Comparison of ENCODE assay signal across 13 cellular contexts in the genomic region with DNA sequence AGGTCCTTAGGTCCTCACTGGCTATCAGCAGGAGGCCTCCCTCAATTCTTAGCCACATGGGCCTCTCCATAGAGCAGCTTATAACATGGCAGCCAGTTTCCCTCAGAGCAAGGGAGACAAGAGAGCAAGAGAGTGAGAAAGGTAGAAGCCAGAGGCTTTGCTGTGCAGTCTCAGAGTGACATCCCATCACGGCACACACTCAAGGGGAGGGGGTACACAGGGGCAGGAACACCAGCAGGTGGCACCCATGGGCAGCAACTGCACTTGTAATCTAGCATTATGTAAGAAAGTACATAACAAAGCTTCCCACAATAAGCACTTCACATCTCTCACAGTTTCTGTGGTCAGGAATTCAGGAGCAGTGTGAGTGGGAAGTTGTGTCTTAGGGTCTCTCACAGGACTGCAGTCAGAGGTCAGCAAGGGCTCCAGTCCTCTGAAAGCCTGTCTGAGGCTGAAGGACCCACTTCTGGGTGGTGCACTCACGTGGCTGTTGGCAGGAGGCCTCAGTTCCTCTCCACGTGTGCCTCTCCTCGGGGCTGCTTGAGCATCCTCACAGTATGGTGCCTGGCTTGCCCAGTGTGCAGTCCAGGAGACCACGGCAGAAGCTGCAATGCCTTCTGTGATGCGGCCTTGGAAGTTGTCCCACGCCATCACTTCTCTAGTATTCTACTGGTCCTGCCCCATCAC.
DNase-seq lines count a peak whose midpoint lies in the region; TF ChIP-seq lines count a peak whose summit lies in the region.
"Had no signal": no experiment of that assay in that cellular context is flagged by ENCODE, and none has a peak within 500 bp of the region (broad histone marks: within the 10 kb centered on the region; RNA-seq: fewer than 3 reads in every experiment).

No MANE protein-coding gene starts in this region.

- H3K27me3 Mint-ChIP-seq in CD14-positive monocyte (ENCODE audit: low read depth in 3 of 3), result peaks cover 3 to 6% (median 6%) of the 10 kb centered on the region in 3 donors
- H3K27me3 Mint-ChIP-seq: T-cell had no signal

- no peak overlapping the region for H3K4me3 ChIP-seq in SK-N-SH (ENCODE audit: low read depth in 2 of 2, low read length in 1 of 2)
- H3K4me3 ChIP-seq in transverse colon, result no peak overlapping the region
- H3K4me3 ChIP-seq: heart left ventricle had no signal

- CTCF ChIA-PET in SK-N-SH (lab: Yijun Ruan, JAX), result interaction anchor here (0.6 to 7.0 kb wide), 16 partner anchors 9 to 264 kb away, joined by 3 to 52 read pairs (median 4); no protein-coding TSS in a partner anchor

- H3K4me2 ChIP-seq in SK-N-SH, result no peak overlapping the region

- DNase-seq in CD14-positive monocyte (ENCODE audit: low spot score) (peak; percentile 61), SK-N-SH (peak; percentile 51), left kidney (ENCODE audit: low read depth, low spot score) (peak; percentile 58), transverse colon (no peak), DMS114 treated with DMSO at 0.1 percent for 48 hours (lab: John Stamatoyannopoulos, UW; ENCODE audit: unreplicated experiment) (no peak), OCI-M2 (lab: John Stamatoyannopoulos, UW; ENCODE audit: unreplicated experiment) (no peak), C1 segment of cervical spinal cord (lab: John Stamatoyannopoulos, UW) (no peak)
- DNase-seq: H7, heart left ventricle had no signal

- H3K4me3 Mint-ChIP-seq in CD14-positive monocyte, result no peak overlapping the region
- H3K4me3 Mint-ChIP-seq: IgD-negative memory B cell, T-cell had no signal

- H3K9me3 Mint-ChIP-seq in CD14-positive monocyte, result peaks cover 11 to 21% (median 18%) of the 10 kb centered on the region in 7 donors
- H3K9me3 Mint-ChIP-seq: T-cell had no signal

- no peaks in the 10 kb centered on the region for H4K20me1 ChIP-seq in SK-N-SH (ENCODE audit: insufficient read depth)

- H3K4me1 Mint-ChIP-seq in CD14-positive monocyte, result peaks cover 29% of the 10 kb centered on the region
- H3K4me1 Mint-ChIP-seq: IgD-negative memory B cell, T-cell had no signal

- POLR2A ChIA-PET in SK-N-SH (lab: Yijun Ruan, JAX), result no interaction called here

- H3F3A ChIP-seq in SK-N-SH (replicated peaks; ENCODE audit: insufficient read depth), result no peaks in the 10 kb centered on the region

- TF ChIP-seq POLR2A in transverse colon (IDR thresholded peaks at IDR 0.05), result no peak

- intact Hi-C loops in CD14-positive monocyte (cut with micrococcal nuclease), result loop anchor here (2.0 to 10.0 kb wide), 3 partner anchors 37 to 130 kb away; no protein-coding TSS in a partner anchor
- intact Hi-C loops in transverse colon (cut with DNase I; ENCODE audit: low total_unique reads), result loop anchor here (10.0 kb wide), 1 partner anchor 264 kb away; no protein-coding TSS in a partner anchor

- 12% methylated on average over 4 of the region's 7 CpGs for WGBS in SK-N-SH (ENCODE audit: low lambda C conversion rate)
- WGBS in transverse colon (ENCODE audit: low coverage in 1 of 2), 2 donors, result 33 to 74% methylated on average over 1 to 7 of the region's 7 CpGs

- no peak overlapping the region for H3K9ac ChIP-seq in SK-N-SH

- peak overlapping the region in 2 of 7 donors; percentile 9 to 21 for H3K27ac Mint-ChIP-seq in CD14-positive monocyte
- H3K27ac Mint-ChIP-seq: T-cell had no signal

- no peaks in the 10 kb centered on the region for H3K79me2 ChIP-seq in SK-N-SH (ENCODE audit: insufficient read depth)

- H3K27ac ChIP-seq in SK-N-SH (ENCODE audit: low read depth in 2 of 2, low read length in 1 of 2), result no peak overlapping the region
- no peak overlapping the region for H3K27ac ChIP-seq in transverse colon
- H3K27ac ChIP-seq: heart left ventricle, neutrophil had no signal

- no peak for TF ChIP-seq EP300 in SK-N-SH (IDR thresholded peaks at IDR 0.05; ENCODE audit: borderline replicate concordance in 1 of 2, low read depth in 1 of 2, low read length in 1 of 2)
- TF ChIP-seq EP300 in transverse colon (IDR thresholded peaks at IDR 0.05; ENCODE audit: low read depth), result no peak

- no peaks in the 10 kb centered on the region for H3K9me3 ChIP-seq in SK-N-SH
- no peaks in the 10 kb centered on the region for H3K9me3 ChIP-seq in transverse colon
- H3K9me3 ChIP-seq: neutrophil had no signal

- no peaks in the 10 kb centered on the region for H3K36me3 ChIP-seq in SK-N-SH (replicated peaks in 1 of 2; ENCODE audit: control insufficient read depth in 1 of 2, insufficient read depth in 2 of 2, low read length in 1 of 2)
- no peaks in the 10 kb centered on the region for H3K36me3 ChIP-seq in transverse colon
- H3K36me3 ChIP-seq: heart left ventricle, neutrophil had no signal

- peak; percentile 63 for TF ChIP-seq RAD21 in SK-N-SH (IDR thresholded peaks at IDR 0.05; ENCODE audit: low read length)

- H3K9me2 ChIP-seq in SK-N-SH, result no peaks in the 10 kb centered on the region

- H3K4me1 ChIP-seq in SK-N-SH (ENCODE audit: control insufficient read depth in 1 of 2, insufficient read depth in 2 of 2, low read depth in 1 of 2, low read length in 1 of 2) (peaks cover 0 to 15% of the 10 kb centered on the region in 2 experiments; a peak in 1 of 4 replicates), transverse colon (no peaks in the 10 kb centered on the region)
- H3K4me1 ChIP-seq: heart left ventricle had no signal

- H3K36me3 Mint-ChIP-seq in CD14-positive monocyte, result peaks cover 0 to 12% of the 10 kb centered on the region in 2 donors
- H3K36me3 Mint-ChIP-seq: T-cell had no signal

- no peak overlapping the region for H2AFZ ChIP-seq in SK-N-SH (ENCODE audit: low read depth)

- H3K27me3 ChIP-seq in SK-N-SH (ENCODE audit: insufficient read depth) (no peaks in the 10 kb centered on the region), transverse colon (no peaks in the 10 kb centered on the region)
- H3K27me3 ChIP-seq: heart left ventricle, neutrophil had no signal

- in situ Hi-C loops in transverse colon (cut with MboI; ENCODE audit: low pct_ligation_motif_present in 1 of 4, low pct_unique_long_range_greater_than_20kb in 1 of 4, low sequenced_read_pairs in 3 of 4), result loop anchor here in 2 of 4 donors (25.0 kb wide), 1 partner anchor 272 kb away; no protein-coding TSS in a partner anchor

- peak; percentile 52 for TF ChIP-seq CTCF in CD14-positive monocyte (IDR thresholded peaks at IDR 0.05)
- peak; percentile 22; the same call in 1 of the 2 replicates for TF ChIP-seq CTCF in GM12874 (IDR thresholded peaks at IDR 0.05; ENCODE audit: insufficient read depth, low read depth, low read length)
- no peak for TF ChIP-seq CTCF in SK-N-SH (IDR thresholded peaks at IDR 0.05)
- TF ChIP-seq CTCF in transverse colon (IDR thresholded peaks at IDR 0.05), result no peak

TF ChIP-seq in SK-N-SH, 30 proteins besides CTCF, POLR2A, EP300 and RAD21:
- TF ChIP-seq TCF12 (IDR thresholded peaks at IDR 0.05), result no peak
- TF ChIP-seq EZH2phosphoT487 (IDR thresholded peaks at IDR 0.05; ENCODE audit: borderline replicate concordance, low read depth), result no peak
- TF ChIP-seq SMC3 (IDR thresholded peaks at IDR 0.05; ENCODE audit: low read depth, low read length), result peak; percentile 33; the same call in 1 of the 2 replicates

Comparison
In these comparisons a context has a peak if more than half of its experiments do, and no peak if none do; other contexts are left out.
1. DNase-seq: peak in CD14-positive monocyte (single experiment), SK-N-SH (single experiment) and left kidney (single experiment); none in transverse colon (single experiment), DMS114 treated with DMSO at 0.1 percent for 48 hours (single experiment), OCI-M2 (single experiment) and C1 segment of cervical spinal cord (0 of 14).
2. CTCF ChIP-seq: peak in CD14-positive monocyte (single experiment) and GM12874 (single experiment); none in SK-N-SH (single experiment) and transverse colon (0 of 5).